Comparison of ENCODE assay signal across 9 cellular contexts in the genomic region with DNA sequence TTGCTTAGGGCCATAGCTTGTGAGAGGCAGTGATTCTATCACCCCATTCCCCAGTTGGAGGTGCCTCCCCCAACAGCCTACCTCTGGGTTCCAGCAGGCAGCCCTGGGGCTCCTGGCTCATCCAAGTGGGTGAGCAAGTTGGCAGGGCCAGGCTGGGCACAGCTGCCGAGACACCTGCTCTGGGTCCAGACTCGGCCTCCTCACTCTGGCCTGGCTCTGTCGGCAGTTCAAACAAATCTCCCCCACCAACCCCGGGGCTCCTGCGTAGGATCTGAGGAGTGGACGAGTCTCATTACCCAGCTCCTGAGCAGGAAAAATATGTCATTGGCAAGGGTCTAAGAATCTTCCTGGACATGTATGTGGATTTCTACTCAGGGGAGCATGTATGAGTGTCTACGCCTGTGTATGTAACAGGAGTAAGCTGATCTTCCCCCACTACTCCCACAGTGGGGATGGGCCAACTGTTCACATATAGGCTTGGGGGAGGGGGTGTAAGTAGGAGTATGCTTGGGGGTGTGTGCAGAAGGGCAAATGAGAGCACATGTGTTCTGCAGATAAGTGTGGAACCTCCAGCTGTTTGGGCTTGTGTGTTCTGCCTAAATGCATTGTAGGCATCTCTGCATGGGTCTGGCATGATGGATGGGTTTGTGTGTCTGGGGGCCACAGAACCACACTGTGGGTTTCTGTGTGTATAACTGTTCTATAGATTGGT. TPM values are rescaled to one million over a fixed set of nuclear protein-coding genes. Genes with fewer than 3 reads are reported as not detected.
DNase-seq lines count a peak whose midpoint lies in the region; ATAC-seq and TF ChIP-seq lines count a peak whose summit lies in the region.
"Had no signal": no experiment of that assay in that cellular context is flagged by ENCODE, and none has a peak within 500 bp of the region (broad histone marks: within the 10 kb centered on the region; RNA-seq: fewer than 3 reads in every experiment).

No MANE protein-coding gene starts in this region.

- POLR2A ChIA-PET in Panc1 (lab: Charles Lee) = interaction anchor here (0.7 to 3.8 kb wide), 8 partner anchors 11 to 46 kb away, joined by 3 to 39 read pairs (median 7); no protein-coding TSS in a partner anchor

- H3K9ac ChIP-seq in neural progenitor cell = no peak overlapping the region

- peaks cover 8% of the 10 kb centered on the region for H3K36me3 ChIP-seq in Panc1 (ENCODE audit: control insufficient read depth, insufficient read depth, low read length)
- no peaks in the 10 kb centered on the region for H3K36me3 ChIP-seq in neural progenitor cell

- peaks cover 20 to 37% of the 10 kb centered on the region in 2 donors for H3K27me3 Mint-ChIP-seq in natural killer cell (ENCODE audit: low read depth in 2 of 2)
- H3K27me3 Mint-ChIP-seq in natural killer cell treated with Interleukin-12 subunit alpha and Interleukin-12 subunit beta and Interleukin-15 and Interleukin-18, amount 100 ng/mL, for 72 hours = peaks cover 19 to 33% of the 10 kb centered on the region in 2 donors
- H3K27me3 Mint-ChIP-seq in neural progenitor cell (ENCODE audit: insufficient read depth, low read depth) = peaks cover 15% of the 10 kb centered on the region

- H3K27me3 ChIP-seq in Panc1 (ENCODE audit: control insufficient read depth, insufficient read depth, low read length) = no peaks in the 10 kb centered on the region
- peaks cover 22% of the 10 kb centered on the region for H3K27me3 ChIP-seq in neural progenitor cell

- intact Hi-C loops in natural killer cell (cut with micrococcal nuclease) = no loop called here
- intact Hi-C loops in Panc1 (cut with micrococcal nuclease; ENCODE audit: unreplicated experiment) = no loop called here

- no peak overlapping the region for H2AFZ ChIP-seq in neural progenitor cell (replicated peaks)

- H3K27ac Mint-ChIP-seq in natural killer cell = no peak overlapping the region
- H3K27ac Mint-ChIP-seq in natural killer cell treated with Interleukin-12 subunit alpha and Interleukin-12 subunit beta and Interleukin-15 and Interleukin-18, amount 100 ng/mL, for 72 hours = no peak overlapping the region
- peak overlapping the region; percentile 91 for H3K27ac Mint-ChIP-seq in neural progenitor cell
- H3K27ac Mint-ChIP-seq: activated naive CD8-positive, alpha-beta T cell treated with anti-CD3 and anti-CD28 coated beads, Interleukin-2, amount 10 ng/mL, durations not matched to agents 7 days and 5 days had no signal

- H4K20me1 ChIP-seq in neural progenitor cell (ENCODE audit: low read depth) = peaks cover 19% of the 10 kb centered on the region

- H3K9me3 Mint-ChIP-seq in natural killer cell (no peaks in the 10 kb centered on the region), neural progenitor cell (no peaks in the 10 kb centered on the region)
- H3K9me3 Mint-ChIP-seq in natural killer cell treated with Interleukin-12 subunit alpha and Interleukin-12 subunit beta and Interleukin-15 and Interleukin-18, amount 100 ng/mL, for 72 hours = no peaks in the 10 kb centered on the region
- H3K9me3 Mint-ChIP-seq: activated naive CD8-positive, alpha-beta T cell treated with anti-CD3 and anti-CD28 coated beads, Interleukin-2, amount 10 ng/mL, durations not matched to agents 7 days and 5 days had no signal

- peaks cover 23% of the 10 kb centered on the region for H3K79me2 ChIP-seq in neural progenitor cell (ENCODE audit: low read depth)

- no peak for DNase-seq in natural killer cell
- DNase-seq in natural killer cell treated with Interleukin-12 subunit alpha and Interleukin-12 subunit beta and Interleukin-15 and Interleukin-18, amount 100 ng/mL, for 72 hours (ENCODE audit: low spot score) = no peak
- no peak for DNase-seq in Panc1 (ENCODE audit: low read depth, low spot score)
- DNase-seq in epithelial cell of prostate (ENCODE audit: low read depth, low spot score) = peak; percentile 79
- DNase-seq in neural progenitor cell (ENCODE audit: low spot score) = peak; percentile 37
- no peak for DNase-seq in NOMO-1 treated with DMSO at 0.1 percent for 48 hours (lab: John Stamatoyannopoulos, UW; ENCODE audit: unreplicated experiment)
- DNase-seq in GM03348 (ENCODE audit: low spot score) = no peak
- DNase-seq in GM19238 (ENCODE audit: insufficient read length, low spot score) = no peak
- DNase-seq: activated naive CD8-positive, alpha-beta T cell treated with anti-CD3 and anti-CD28 coated beads, Interleukin-2, amount 10 ng/mL, durations not matched to agents 7 days and 5 days had no signal

- H3K4me3 Mint-ChIP-seq in natural killer cell (peak overlapping the region; percentile 17), neural progenitor cell (peak overlapping the region; percentile 99)
- no peak overlapping the region for H3K4me3 Mint-ChIP-seq in natural killer cell treated with Interleukin-12 subunit alpha and Interleukin-12 subunit beta and Interleukin-15 and Interleukin-18, amount 100 ng/mL, for 72 hours

- TF ChIP-seq CTCF in natural killer cell (IDR thresholded peaks at IDR 0.05) = no peak
- TF ChIP-seq CTCF in Panc1 (IDR thresholded peaks at IDR 0.05) = no peak
- no peak for TF ChIP-seq CTCF in neural progenitor cell (IDR thresholded peaks at IDR 0.05)

- H3K27ac ChIP-seq in Panc1 (ENCODE audit: low read length) (peak overlapping the region; percentile 100), epithelial cell of prostate (peak overlapping the region; percentile 98), neural progenitor cell (no peak overlapping the region)

- H3K4me1 ChIP-seq in Panc1 (ENCODE audit: control insufficient read depth, insufficient read depth, low read length) (peaks cover 73% of the 10 kb centered on the region), neural progenitor cell (peaks cover 29% of the 10 kb centered on the region)

- peaks cover 56% of the 10 kb centered on the region for H3F3A ChIP-seq in neural progenitor cell (ENCODE audit: low read depth)

- CTCF ChIA-PET in Panc1 (lab: Charles Lee) = interaction anchor here (7.7 to 7.8 kb wide), 2 partner anchors 37 to 46 kb away, joined by 248 to 298 read pairs; no protein-coding TSS in a partner anchor

- H3K4me2 ChIP-seq in neural progenitor cell = peak overlapping the region; percentile 86

- in situ Hi-C loops in Panc1 (cut with HindIII; ENCODE audit: low pct_unique_long_range_greater_than_20kb, low sequenced_read_pairs) = no loop called here

- no TSS peak for BruUV-seq in Panc1 (replicated peaks; lab: Mats Ljungman, UMichigan)

- H3K9me3 ChIP-seq in Panc1 (ENCODE audit: control insufficient read depth, insufficient read depth, low read depth, low read length) (no peaks in the 10 kb centered on the region), neural progenitor cell (ENCODE audit: low read depth) (no peaks in the 10 kb centered on the region)

- H3K4me1 Mint-ChIP-seq in natural killer cell (peaks cover 28 to 33% of the 10 kb centered on the region in 2 donors), neural progenitor cell (peaks cover 52% of the 10 kb centered on the region)
- H3K4me1 Mint-ChIP-seq in natural killer cell treated with Interleukin-12 subunit alpha and Interleukin-12 subunit beta and Interleukin-15 and Interleukin-18, amount 100 ng/mL, for 72 hours (ENCODE audit: low read depth in 2 of 2) = peaks cover 21 to 30% of the 10 kb centered on the region in 2 donors

- H3K36me3 Mint-ChIP-seq in natural killer cell (no peaks in the 10 kb centered on the region), neural progenitor cell (peaks cover 16% of the 10 kb centered on the region)
- H3K36me3 Mint-ChIP-seq in natural killer cell treated with Interleukin-12 subunit alpha and Interleukin-12 subunit beta and Interleukin-15 and Interleukin-18, amount 100 ng/mL, for 72 hours = no peaks in the 10 kb centered on the region
- H3K36me3 Mint-ChIP-seq: activated naive CD8-positive, alpha-beta T cell treated with anti-CD3 and anti-CD28 coated beads, Interleukin-2, amount 10 ng/mL, durations not matched to agents 7 days and 5 days had no signal

- ATAC-seq in natural killer cell (no peak), Panc1 (peak; percentile 30)
- no peak for ATAC-seq in natural killer cell treated with Interleukin-12 subunit alpha and Interleukin-12 subunit beta and Interleukin-15 and Interleukin-18, amount 100 ng/mL, for 72 hours

- H3K4me3 ChIP-seq in Panc1 (ENCODE audit: low read depth in 2 of 2, low read length in 2 of 2) = peak overlapping the region; percentile 73 to 88
- peak overlapping the region; percentile 77 for H3K4me3 ChIP-seq in neural progenitor cell

RNA-seq across cellular contexts. Expression of gene ID1, which starts 2.0 kb away (rescaled TPM):
- 10 to 100 TPM in 1 of 3 donors, 1 to 10 TPM in 2; 5.6 to 10.1 (median 6.4) TPM for total RNA-seq in natural killer cell
- total RNA-seq in natural killer cell treated with Interleukin-12 subunit alpha and Interleukin-12 subunit beta and Interleukin-15 and Interleukin-18, amount 100 ng/mL, for 72 hours = 1 to 10 TPM in 1 of 2 donors, under 1 TPM in 1; 0.52 to 1.4 TPM
- 152 TPM for total RNA-seq in Panc1 (2021; ENCODE audit: unreplicated experiment)
- 185 TPM for polyA plus RNA-seq in Panc1 (2012; ENCODE audit: insufficient read length)
- total RNA-seq in neural progenitor cell (ENCODE audit: low replicate concordance) = 80.8 and 133 TPM in 2 replicates

RNA-seq across cellular contexts. Expression of gene COX4I2, which starts 30.6 kb away (rescaled TPM):
- total RNA-seq in natural killer cell = not detected
- not detected for total RNA-seq in natural killer cell treated with Interleukin-12 subunit alpha and Interleukin-12 subunit beta and Interleukin-15 and Interleukin-18, amount 100 ng/mL, for 72 hours
- not detected for total RNA-seq in Panc1 (2021; ENCODE audit: unreplicated experiment)
- not detected for polyA plus RNA-seq in Panc1 (2012; ENCODE audit: insufficient read length)
- total RNA-seq in neural progenitor cell (ENCODE audit: low replicate concordance) = not detected in 2 replicates
- total RNA-seq: activated naive CD8-positive, alpha-beta T cell treated with anti-CD3 and anti-CD28 coated beads, Interleukin-2, amount 10 ng/mL, durations not matched to agents 7 days and 5 days had no signal

Comparison
In these comparisons a context has a peak if more than half of its experiments do, and no peak if none do; other contexts are left out.
1. DNase-seq: peak in epithelial cell of prostate (single experiment) and neural progenitor cell (single experiment); none in natural killer cell (single experiment), natural killer cell treated with Interleukin-12 subunit alpha and Interleukin-12 subunit beta and Interleukin-15 and Interleukin-18, amount 100 ng/mL, for 72 hours (single experiment), Panc1 (single experiment), NOMO-1 treated with DMSO at 0.1 percent for 48 hours (single experiment), GM03348 (single experiment) and GM19238 (single experiment).